13 cellular contexts compared by ENCODE assay signal in genomic region chr5:96125335-96125891, GRCh38.
DNase-seq lines count a peak whose midpoint lies in the region; ATAC-seq, FAIRE-seq and TF ChIP-seq lines count a peak whose summit lies in the region.
"Had no signal": no experiment of that assay in that cellular context is flagged by ENCODE, and none has a peak within 500 bp of the region (broad histone marks: within the 10 kb centered on the region; RNA-seq: fewer than 3 reads in every experiment).

No MANE protein-coding gene starts in this region.

- no peaks in the 10 kb centered on the region for H3K4me1 Mint-ChIP-seq in neural progenitor cell
- H3K4me1 Mint-ChIP-seq: brain had no signal

- no peak for TF ChIP-seq EP300 in gastroesophageal sphincter (IDR thresholded peaks at IDR 0.05)

- TF ChIP-seq POLR2A in gastroesophageal sphincter (IDR thresholded peaks at IDR 0.05) (no peak), testis (IDR thresholded peaks at IDR 0.05) (no peak), GM12892 (IDR thresholded peaks at IDR 0.05; ENCODE audit: low read depth, low read length) (no peak)

- no peaks in the 10 kb centered on the region for H3K9me3 Mint-ChIP-seq in neural progenitor cell
- H3K9me3 Mint-ChIP-seq: brain had no signal

- H3K9me3 ChIP-seq in gastroesophageal sphincter (no peaks in the 10 kb centered on the region), neural progenitor cell (ENCODE audit: low read depth) (no peaks in the 10 kb centered on the region), testis (no peaks in the 10 kb centered on the region)
- H3K9me3 ChIP-seq: lower lobe of right lung had no signal

- H3K27ac Mint-ChIP-seq in neural progenitor cell, result no peak overlapping the region

- peak overlapping the region; percentile 40 for H2AFZ ChIP-seq in neural progenitor cell (replicated peaks)

- ATAC-seq in SK-N-SH treated with all-trans-retinoic acid at 6 μM for 48 hours (peak; percentile 76), gastroesophageal sphincter (peak; percentile 53)
- ATAC-seq: lower lobe of right lung had no signal

- no peaks in the 10 kb centered on the region for H3K27me3 Mint-ChIP-seq in neural progenitor cell (ENCODE audit: insufficient read depth, low read depth)
- H3K27me3 Mint-ChIP-seq: brain had no signal

- no peak overlapping the region for H3K9ac ChIP-seq in neural progenitor cell

- no peaks in the 10 kb centered on the region for H3K36me3 Mint-ChIP-seq in neural progenitor cell
- H3K36me3 Mint-ChIP-seq: brain had no signal

- H3K27me3 ChIP-seq in gastroesophageal sphincter, result no peaks in the 10 kb centered on the region
- no peaks in the 10 kb centered on the region for H3K27me3 ChIP-seq in neural progenitor cell
- H3K27me3 ChIP-seq in testis, result no peaks in the 10 kb centered on the region

- no peak overlapping the region for H3K4me3 Mint-ChIP-seq in neural progenitor cell
- H3K4me3 Mint-ChIP-seq: brain had no signal

- WGBS in gastroesophageal sphincter (ENCODE audit: low coverage in 1 of 2), 2 donors, result 7 to 14% methylated on average over 4 of the region's 4 CpGs
- 37 to 50% methylated on average over 4 of the region's 4 CpGs for WGBS in testis, 2 donors

- intact Hi-C loops in testis (cut with DNase I; ENCODE audit: low total_unique reads), result no loop called here

- no peaks in the 10 kb centered on the region for H3F3A ChIP-seq in neural progenitor cell (ENCODE audit: low read depth)

- H3K4me1 ChIP-seq in gastroesophageal sphincter, result peaks cover 7 to 49% (median 9%) of the 10 kb centered on the region in 3 donors
- H3K4me1 ChIP-seq in neural progenitor cell, result no peaks in the 10 kb centered on the region
- H3K4me1 ChIP-seq in testis, result no peaks in the 10 kb centered on the region

- no peaks in the 10 kb centered on the region for H3K36me3 ChIP-seq in gastroesophageal sphincter
- no peaks in the 10 kb centered on the region for H3K36me3 ChIP-seq in neural progenitor cell
- no peaks in the 10 kb centered on the region for H3K36me3 ChIP-seq in testis (ENCODE audit: low read depth, missing control alignments)
- H3K36me3 ChIP-seq: lower lobe of right lung had no signal

- H4K20me1 ChIP-seq in neural progenitor cell (ENCODE audit: low read depth), result no peaks in the 10 kb centered on the region

- no peaks in the 10 kb centered on the region for H3K79me2 ChIP-seq in neural progenitor cell (ENCODE audit: low read depth)

- no peak for TF ChIP-seq CTCF in AG10803 (conservative IDR thresholded peaks at IDR 0.05; ENCODE audit: low read length)
- no peak for TF ChIP-seq CTCF in gastroesophageal sphincter (IDR thresholded peaks at IDR 0.05)
- no peak for TF ChIP-seq CTCF in neural progenitor cell (IDR thresholded peaks at IDR 0.05)
- no peak for TF ChIP-seq CTCF in testis (IDR thresholded peaks at IDR 0.05)

- H3K4me3 ChIP-seq in AG10803 (ENCODE audit: low read length), result no peak overlapping the region
- H3K4me3 ChIP-seq in gastroesophageal sphincter, result peak overlapping the region in 1 of 2 donors; percentile 21
- H3K4me3 ChIP-seq in neural progenitor cell, result no peak overlapping the region
- no peak overlapping the region for H3K4me3 ChIP-seq in testis
- H3K4me3 ChIP-seq: lower lobe of right lung had no signal

- peak; percentile 41 for DNase-seq in AG10803 (ENCODE audit: low read depth)
- DNase-seq in neural progenitor cell (ENCODE audit: low spot score), result no peak
- no peak for DNase-seq in activated CD4-positive, CD25-positive, alpha-beta regulatory T cell (lab: John Stamatoyannopoulos, UW)
- DNase-seq in testis, result no peak
- no peak for DNase-seq in NCI-H82 treated with DMSO at 0.1 percent for 48 hours (lab: John Stamatoyannopoulos, UW; ENCODE audit: unreplicated experiment)
- DNase-seq in GM12892 (ENCODE audit: insufficient read length), result no peak
- DNase-seq: activated effector memory CD4-positive, alpha-beta T cell treated with anti-CD3 and anti-CD28 coated beads, Interleukin-2, amount 50 U/mL, for 16 hours; lower lobe of right lung; NCI-H146; occipital lobe had no signal

- FAIRE-seq in GM12892 (lab: Jason Lieb, UNC), result no peak

- H3K4me2 ChIP-seq in neural progenitor cell, result no peak overlapping the region

- H3K27ac ChIP-seq in gastroesophageal sphincter, result peak overlapping the region in 3 of 4 donors; percentile 19 to 58 (median 39)
- no peak overlapping the region for H3K27ac ChIP-seq in neural progenitor cell
- no peak overlapping the region for H3K27ac ChIP-seq in testis
- H3K27ac ChIP-seq: lower lobe of right lung had no signal

TF ChIP-seq in SK-N-SH treated with all-trans-retinoic acid at 6 μM for 48 hours, 23 proteins besides CTCF, POLR2A, EP300 and RAD21:
- TF ChIP-seq ISL1 (CRISPR knock-in tag; IDR thresholded peaks at IDR 0.05) (peak; percentile 32; the same call in 1 of the 2 replicates), PATZ1 (CRISPR knock-in tag; IDR thresholded peaks at IDR 0.05; ENCODE audit: borderline replicate concordance) (no peak)

Comparison
In these comparisons a context has a peak if more than half of its experiments do, and no peak if none do; other contexts are left out.
1. H3K27ac ChIP-seq: peak in gastroesophageal sphincter (3 of 4); none in neural progenitor cell (single experiment) and testis (0 of 2).